1 cellular context compared by ENCODE assay signal in genomic region chr1:25520446-25521061, GRCh38.
TF ChIP-seq lines count a peak whose summit lies in the region.

No MANE protein-coding gene starts in this region.

TF ChIP-seq in endothelial cell of umbilical vein, 7 proteins besides CTCF, POLR2A, EP300 and RAD21:
- no peak for TF ChIP-seq MYC (IDR thresholded peaks at IDR 0.05; ENCODE audit: low read depth, low read length)
- no peak for TF ChIP-seq EZH2 (IDR thresholded peaks at IDR 0.05; ENCODE audit: borderline replicate concordance, low read depth, low read length, severe bottlenecking)
- TF ChIP-seq JUN (IDR thresholded peaks at IDR 0.05; ENCODE audit: borderline replicate concordance, insufficient read depth, insufficient read length, low read depth) = no peak
- no peak for TF ChIP-seq POLR2AphosphoS5 (IDR thresholded peaks at IDR 0.05; ENCODE audit: insufficient read depth, low read depth, low read length)
- no peak for TF ChIP-seq FOS (IDR thresholded peaks at IDR 0.05; ENCODE audit: borderline replicate concordance, insufficient read depth, low read length)
- no peak for TF ChIP-seq GATA2 (IDR thresholded peaks at IDR 0.05; ENCODE audit: insufficient read depth, insufficient read length, low read depth, low read length)
- TF ChIP-seq MAX (IDR thresholded peaks at IDR 0.05; ENCODE audit: insufficient read depth, insufficient read length) = no peak
